9 cellular contexts compared by ENCODE assay signal in genomic region chr1:38835230-38835827, GRCh38. TPM values are rescaled to one million over a fixed set of nuclear protein-coding genes. Genes with fewer than 3 reads are reported as not detected.
DNase-seq lines count a peak whose midpoint lies in the region; ATAC-seq and TF ChIP-seq lines count a peak whose summit lies in the region.
"Had no signal": no experiment of that assay in that cellular context is flagged by ENCODE, and none has a peak within 500 bp of the region (broad histone marks: within the 10 kb centered on the region; RNA-seq: fewer than 3 reads in every experiment).

No MANE protein-coding gene starts in this region.

- no peaks in the 10 kb centered on the region for H3K79me2 ChIP-seq in Loucy (ENCODE audit: insufficient read depth, low read length)

- no peak overlapping the region for H3K4me2 ChIP-seq in Loucy (ENCODE audit: low read depth, low read length, poor library complexity, severe bottlenecking)

- POLR2A ChIA-PET in AG04449 (lab: Yijun Ruan, JAX), result no interaction called here

- no peaks in the 10 kb centered on the region for H3F3A ChIP-seq in Loucy (ENCODE audit: low read depth)

- H3K27me3 ChIP-seq in Loucy (ENCODE audit: insufficient read depth, low read length, poor library complexity, severe bottlenecking), result no peaks in the 10 kb centered on the region
- no peaks in the 10 kb centered on the region for H3K27me3 ChIP-seq in adrenal gland

- no peak overlapping the region for H3K9ac ChIP-seq in Loucy (ENCODE audit: low read depth, low read length, poor library complexity, severe bottlenecking)

- H3K4me3 ChIP-seq in AG04449 (ENCODE audit: low read depth, low read length), result no peak overlapping the region
- no peak overlapping the region for H3K4me3 ChIP-seq in Loucy (ENCODE audit: low read length, poor library complexity, severe bottlenecking)
- no peak overlapping the region for H3K4me3 ChIP-seq in adrenal gland
- no peak overlapping the region for H3K4me3 ChIP-seq in retinal pigment epithelial cell (ENCODE audit: low read length)

- WGBS in adrenal gland, 4 donors, result 7 to 9% (median 8%) methylated on average over 2 of the region's 2 CpGs

- no peak overlapping the region for H2AFZ ChIP-seq in Loucy (ENCODE audit: low read length)

- TF ChIP-seq CTCF in AG04449 (IDR thresholded peaks at IDR 0.05; ENCODE audit: insufficient read depth, low read length, missing control alignments) (peak; percentile 69), GM12874 (IDR thresholded peaks at IDR 0.05; ENCODE audit: insufficient read depth, low read depth, low read length) (peak; percentile 65), Loucy (conservative IDR thresholded peaks at IDR 0.05; ENCODE audit: low read length) (peak; percentile 87), adrenal gland (IDR thresholded peaks at IDR 0.05) (peak; percentile 61 to 86 (median 75)), retinal pigment epithelial cell (conservative IDR thresholded peaks at IDR 0.05; ENCODE audit: low read depth, low read length) (peak; percentile 75)

- CTCF ChIA-PET in AG04449 (lab: Yijun Ruan, JAX), result interaction anchor here (0.6 to 9.8 kb wide), 29 partner anchors 9 to 943 kb away, joined by 3 to 200 read pairs (median 4); partner anchors contain the start of genes SF3A3 and UTP11

- intact Hi-C loops in adrenal gland (cut with DNase I) (loop anchor here in 1 of 2 donors (10.0 kb wide), 1 partner anchor 811 kb away; no protein-coding TSS in a partner anchor), left ventricle myocardium superior (cut with micrococcal nuclease) (loop anchor here (10.0 kb wide), 1 partner anchor 801 kb away; no protein-coding TSS in a partner anchor)

- H4K20me1 ChIP-seq in Loucy (ENCODE audit: insufficient read depth, low read length, poor library complexity, severe bottlenecking), result no peaks in the 10 kb centered on the region

- DNase-seq in AG04449 (ENCODE audit: low read depth, low spot score) (peak; percentile 47), OCI-M2 (lab: John Stamatoyannopoulos, UW; ENCODE audit: unreplicated experiment) (peak; percentile 17), adrenal gland (peak; percentile 23 to 73 (median 55)), left ventricle myocardium superior (no peak), retinal pigment epithelial cell (ENCODE audit: low read depth) (peak; percentile 56), cortex of kidney (lab: John Stamatoyannopoulos, UW) (no peak)

- H3K4me1 ChIP-seq in Loucy (ENCODE audit: insufficient read depth, low read length, poor library complexity, severe bottlenecking) (no peaks in the 10 kb centered on the region), adrenal gland (replicated peaks in 1 of 2) (no peaks in the 10 kb centered on the region)

- H3K36me3 ChIP-seq in Loucy (ENCODE audit: insufficient read depth, low read length) (peaks cover 27% of the 10 kb centered on the region; the same call in 1 of the 2 replicates), adrenal gland (replicated peaks in 1 of 2) (peaks cover 0 to 28% of the 10 kb centered on the region in 2 donors)

- ATAC-seq in left ventricle myocardium superior, result peak; percentile 81

- H3K9me2 ChIP-seq in Loucy (replicated peaks; ENCODE audit: low read depth, low read length), result no peaks in the 10 kb centered on the region

- TF ChIP-seq POLR2A in adrenal gland (IDR thresholded peaks at IDR 0.05), result no peak

- H3K9me3 ChIP-seq in Loucy (ENCODE audit: insufficient read depth, low read depth, low read length), result no peaks in the 10 kb centered on the region
- no peaks in the 10 kb centered on the region for H3K9me3 ChIP-seq in adrenal gland (replicated peaks in 1 of 3)

- no peak overlapping the region for H3K27ac ChIP-seq in adrenal gland

RNA-seq across cellular contexts. Expression of gene RRAGC, which starts 24.2 kb away (rescaled TPM):
- total RNA-seq in adrenal gland (10 to 100 TPM in 7 of 8 donors, 1 to 10 TPM in 1; 8.8 to 27.7 (median 20.5) TPM), left ventricle myocardium superior (23.2 TPM)
- 10 to 100 TPM in 1 of 3 donors, 1 to 10 TPM in 2; 7.5 to 28.8 (median 9.8) TPM for polyA plus RNA-seq in adrenal gland

RNA-seq across cellular contexts. Expression of gene MYCBP, which starts 37.8 kb away (rescaled TPM):
- total RNA-seq in adrenal gland, result 10 to 100 TPM in 7 of 8 donors, 1 to 10 TPM in 1; 6.8 to 97.3 (median 19.8) TPM
- 10 to 100 TPM in 1 of 3 donors, 1 to 10 TPM in 2; 5.5 to 36.1 (median 7.7) TPM for polyA plus RNA-seq in adrenal gland
- 16.7 TPM for total RNA-seq in left ventricle myocardium superior

RNA-seq across cellular contexts. Expression of gene GJA9, which starts 46.1 kb away (rescaled TPM):
- not detected for total RNA-seq in adrenal gland
- polyA plus RNA-seq in adrenal gland, result not detected
- total RNA-seq in left ventricle myocardium superior, result not detected
- total RNA-seq: mononuclear cell had no signal

Comparison
In these comparisons a context has a peak if more than half of its experiments do, and no peak if none do; other contexts are left out.
1. DNase-seq: peak in AG04449 (single experiment), OCI-M2 (single experiment), adrenal gland (7 of 7) and retinal pigment epithelial cell (single experiment); none in left ventricle myocardium superior (single experiment) and cortex of kidney (single experiment).
2. Peak in every context shown above with its lines, with median percentiles within 50 percentile points of each other: CTCF ChIP-seq.